In genomic region chr19:57664269-57665127, GRCh38 we compare ENCODE assay signal across 1 cellular context.
A peak's percentile ranks its signal among the peaks of the same experiment; 100 is the strongest.
TF ChIP-seq lines count a peak whose summit lies in the region.

No MANE protein-coding gene starts in this region.

TF ChIP-seq in HepG2, 621 proteins besides CTCF, POLR2A, EP300 and RAD21 (continued from another document and continues in another):
- TF ChIP-seq ZNF687 (CRISPR knock-in tag; IDR thresholded peaks at IDR 0.05) (peak; percentile 88), ZSCAN31 (CRISPR knock-in tag; IDR thresholded peaks at IDR 0.05; ENCODE audit: low read depth) (peak; percentile 88), HMGA1 (CRISPR knock-in tag; conservative IDR thresholded peaks at IDR 0.05) (no peak), SMARCC2 (IDR thresholded peaks at IDR 0.05) (no peak), TEAD2 (CRISPR knock-in tag; IDR thresholded peaks at IDR 0.05) (no peak), MNT (IDR thresholded peaks at IDR 0.05) (no peak), MED8 (CRISPR knock-in tag; IDR thresholded peaks at IDR 0.05; ENCODE audit: insufficient replicate concordance) (no peak), PAXIP1 (CRISPR knock-in tag; conservative IDR thresholded peaks at IDR 0.05) (0 out of 2 replicates have a peak, but pooled peaks have one; percentile 23), PRDM15 (CRISPR knock-in tag; IDR thresholded peaks at IDR 0.05) (no peak), SMAD3 (CRISPR knock-in tag; IDR thresholded peaks at IDR 0.05) (peak; percentile 26), NFRKB (IDR thresholded peaks at IDR 0.05) (no peak), CERS6 (CRISPR knock-in tag; IDR thresholded peaks at IDR 0.05) (no peak), ZNF317 (CRISPR knock-in tag; IDR thresholded peaks at IDR 0.05) (no peak), REST (IDR thresholded peaks at IDR 0.05; ENCODE audit: borderline replicate concordance in 1 of 2, low read depth in 1 of 2, low read length in 2 of 2) (no peak), ZNF343 (CRISPR knock-in tag; IDR thresholded peaks at IDR 0.05) (no peak; the same call in 1 of the 2 replicates), ZNF549 (CRISPR knock-in tag; IDR thresholded peaks at IDR 0.05) (no peak; the same call in 1 of the 2 replicates), ZBTB2 (CRISPR knock-in tag; IDR thresholded peaks at IDR 0.05; ENCODE audit: low read depth) (no peak), LRRFIP1 (CRISPR knock-in tag; conservative IDR thresholded peaks at IDR 0.05) (no peak), POLR2AphosphoS2 (IDR thresholded peaks at IDR 0.05; ENCODE audit: low read depth, low read length) (no peak), NCOA5 (CRISPR knock-in tag; IDR thresholded peaks at IDR 0.05) (no peak), ZNF431 (CRISPR knock-in tag; IDR thresholded peaks at IDR 0.05; ENCODE audit: borderline replicate concordance, low read depth) (0 out of 2 replicates have a peak, but pooled peaks have one; percentile 19), ZMAT3 (CRISPR knock-in tag; conservative IDR thresholded peaks at IDR 0.05) (0 out of 2 replicates have a peak, but pooled peaks have one; percentile 66), HMGXB4 (CRISPR knock-in tag; IDR thresholded peaks at IDR 0.05; ENCODE audit: borderline replicate concordance in 1 of 2, low read depth in 1 of 2) (peak; percentile 66; a peak in 3 of 4 replicates)
